1 cellular context compared by ENCODE assay signal in genomic region chr2:112644933-112645395, GRCh38.
TF ChIP-seq lines count a peak whose summit lies in the region.

No MANE protein-coding gene starts in this region.

TF ChIP-seq in H1, 55 proteins besides CTCF, POLR2A, EP300 and RAD21:
- TF ChIP-seq BACH1 (IDR thresholded peaks at IDR 0.05; ENCODE audit: low read length) (no peak), ZNF274 (IDR thresholded peaks at IDR 0.05; ENCODE audit: borderline replicate concordance, extremely low read depth, low read length) (no peak), RNF2 (IDR thresholded peaks at IDR 0.05; ENCODE audit: borderline replicate concordance, low read depth, low read length, missing control alignments, poor library complexity, severe bottlenecking) (no peak), CBX8 (IDR thresholded peaks at IDR 0.05; ENCODE audit: borderline replicate concordance, low read depth, low read length) (no peak), CHD1 (IDR thresholded peaks at IDR 0.05; ENCODE audit: low read depth, low read length) (no peak), POU5F1 (IDR thresholded peaks at IDR 0.05; ENCODE audit: low read depth, low read length) (no peak), TAF7 (optimal IDR thresholded peaks at IDR 0.05; ENCODE audit: borderline replicate concordance, low read depth, low read length) (no peak), RXRA (IDR thresholded peaks at IDR 0.05; ENCODE audit: insufficient read depth, low read depth, low read length) (no peak), CBX5 (IDR thresholded peaks at IDR 0.05; ENCODE audit: low read depth, low read length) (no peak), SP2 (IDR thresholded peaks at IDR 0.05; ENCODE audit: low read length) (no peak), TCF12 (IDR thresholded peaks at IDR 0.05; ENCODE audit: low read depth, low read length) (no peak), MAFK (IDR thresholded peaks at IDR 0.05; ENCODE audit: low read depth, low read length) (no peak), ATF2 (IDR thresholded peaks at IDR 0.05; ENCODE audit: low read length) (no peak), SAP30 (IDR thresholded peaks at IDR 0.05; ENCODE audit: insufficient read depth, insufficient replicate concordance, low read length) (no peak), KDM5A (IDR thresholded peaks at IDR 0.05; ENCODE audit: low read length) (no peak), KDM1A (IDR thresholded peaks at IDR 0.05; ENCODE audit: borderline replicate concordance, low read length) (no peak), GTF2F1 (IDR thresholded peaks at IDR 0.05; ENCODE audit: borderline replicate concordance, low read depth, low read length) (no peak), CREB1 (IDR thresholded peaks at IDR 0.05) (no peak)
